ENCODE assay signal across 8 cellular contexts in the genomic region with DNA sequence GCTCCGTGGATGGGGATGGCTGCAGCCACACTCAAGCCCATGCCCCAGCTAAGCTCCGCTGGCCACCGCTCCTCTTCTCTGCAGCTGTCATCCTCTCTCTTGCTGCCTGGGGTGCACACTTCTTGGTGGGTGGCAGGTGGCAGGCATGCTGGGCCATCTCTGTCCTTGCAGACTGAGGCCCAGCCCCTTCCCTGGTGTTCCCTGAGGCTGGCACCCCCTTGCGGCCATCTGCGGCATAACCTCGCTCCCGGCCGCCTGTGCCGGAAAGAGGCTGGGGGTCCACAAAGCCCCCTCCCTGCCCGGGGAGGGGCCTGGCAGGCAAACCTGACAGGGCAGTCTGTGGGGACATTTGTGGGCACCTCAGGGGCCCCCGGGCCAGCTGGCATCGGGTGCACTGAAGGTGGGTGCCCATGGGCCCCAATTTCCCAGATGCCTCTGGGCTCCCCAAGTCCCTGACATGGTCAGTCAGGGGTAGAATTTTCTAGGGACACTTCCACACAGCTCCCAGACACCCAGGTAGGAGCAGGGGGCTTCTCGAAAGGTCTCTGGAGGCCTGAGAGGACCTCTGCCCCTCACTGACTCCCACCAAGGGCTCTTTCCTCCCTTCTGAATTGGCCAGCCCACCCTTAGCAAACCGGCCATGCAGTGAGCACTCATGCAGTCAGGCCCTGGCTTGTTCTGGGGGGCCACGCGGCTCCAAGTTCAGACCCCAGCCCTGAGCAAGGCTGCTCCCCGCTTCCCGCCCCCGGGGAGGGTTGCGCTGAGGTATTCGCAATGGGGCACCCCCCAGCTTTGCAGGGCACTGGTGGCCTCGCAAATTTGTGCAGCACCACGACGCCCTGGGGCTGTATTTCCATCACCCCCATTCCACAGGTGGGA. TPM values are rescaled to one million over a fixed set of nuclear protein-coding genes. Genes with fewer than 3 reads are reported as not detected.
DNase-seq lines count a peak whose midpoint lies in the region; ATAC-seq and TF ChIP-seq lines count a peak whose summit lies in the region.

No MANE protein-coding gene starts in this region.

- peaks cover 14% of the 10 kb centered on the region for H3K27me3 Mint-ChIP-seq in activated T-helper 2 cell treated with anti-CD3 and anti-CD28 coated beads, Interferon-gamma antibody, Interleukin-2, Interleukin-4, amounts not matched to agents 10 μg/mL and 5 μg/mL and 100 μg/mL, durations not matched to agents 14 hours and 24 hours and 36 hours (ENCODE audit: low read depth)

- no peaks in the 10 kb centered on the region for H3K36me3 Mint-ChIP-seq in activated T-helper 2 cell treated with anti-CD3 and anti-CD28 coated beads, Interferon-gamma antibody, Interleukin-2, Interleukin-4, amounts not matched to agents 10 μg/mL and 5 μg/mL and 100 μg/mL, durations not matched to agents 14 hours and 24 hours and 36 hours (ENCODE audit: low read depth)

- no peaks in the 10 kb centered on the region for H3K36me3 ChIP-seq in NT2/D1 (ENCODE audit: insufficient read depth, insufficient read length, low read length)
- no peaks in the 10 kb centered on the region for H3K36me3 ChIP-seq in left ventricle myocardium inferior

- peak overlapping the region; percentile 47 for H3K9ac ChIP-seq in NT2/D1 (ENCODE audit: insufficient read length, low read depth)

- H3K4me1 ChIP-seq in NT2/D1 (ENCODE audit: insufficient read depth, insufficient read length), result peaks cover 12% of the 10 kb centered on the region
- H3K4me1 ChIP-seq in left ventricle myocardium inferior, result peaks cover 9% of the 10 kb centered on the region

- H3K27me3 ChIP-seq in NT2/D1 (ENCODE audit: insufficient read depth, insufficient read length) (peaks cover 15% of the 10 kb centered on the region), left ventricle myocardium inferior (ENCODE audit: low read depth) (peaks cover 55% of the 10 kb centered on the region)

- no peak for ATAC-seq in omental fat pad (ENCODE audit: low FRiP score)
- ATAC-seq in HG02610 (IDR thresholded peaks at IDR 0.05; ENCODE audit: unreplicated experiment), result no peak

- TF ChIP-seq CTCF in left ventricle myocardium inferior (IDR thresholded peaks at IDR 0.05; ENCODE audit: borderline replicate concordance) (peak; percentile 79), omental fat pad (IDR thresholded peaks at IDR 0.05) (no peak)

- DNase-seq in NOMO-1 (lab: John Stamatoyannopoulos, UW; ENCODE audit: unreplicated experiment in 2 of 2) (peak; percentile 19 to 25), NOMO-1 treated with dmso at 0.1 percent for 144 hours (lab: John Stamatoyannopoulos, UW; ENCODE audit: unreplicated experiment) (no peak), NT2/D1 (ENCODE audit: low read depth, low spot score) (peak; percentile 39), left ventricle myocardium inferior (no peak), omental fat pad (ENCODE audit: low spot score) (no peak)
- peak; percentile 27 for DNase-seq in activated T-helper 2 cell treated with anti-CD3 and anti-CD28 coated beads, Interferon-gamma antibody, Interleukin-2, Interleukin-4, amounts not matched to agents 10 μg/mL and 5 μg/mL and 100 μg/mL, durations not matched to agents 14 hours and 24 hours and 36 hours (ENCODE audit: low spot score)
- peak; percentile 19 to 58 for DNase-seq in stimulated activated CD4-positive, alpha-beta T cell treated with anti-CD3 and anti-CD28 coated beads, Interleukin-4, amount 100 ng/mL, for 4 hours

- H3K27ac ChIP-seq in left ventricle myocardium inferior (replicated peaks), result no peak overlapping the region

- H3K9me3 ChIP-seq in NT2/D1 (ENCODE audit: insufficient read depth, low read length), result no peaks in the 10 kb centered on the region
- H3K9me3 ChIP-seq in left ventricle myocardium inferior (replicated peaks), result no peaks in the 10 kb centered on the region

- no peak overlapping the region for H3K27ac Mint-ChIP-seq in activated T-helper 2 cell treated with anti-CD3 and anti-CD28 coated beads, Interferon-gamma antibody, Interleukin-2, Interleukin-4, amounts not matched to agents 10 μg/mL and 5 μg/mL and 100 μg/mL, durations not matched to agents 14 hours and 24 hours and 36 hours

- H3K9me3 Mint-ChIP-seq in activated T-helper 2 cell treated with anti-CD3 and anti-CD28 coated beads, Interferon-gamma antibody, Interleukin-2, Interleukin-4, amounts not matched to agents 10 μg/mL and 5 μg/mL and 100 μg/mL, durations not matched to agents 14 hours and 24 hours and 36 hours, result no peaks in the 10 kb centered on the region

- intact Hi-C loops in activated T-helper 2 cell treated with anti-CD3 and anti-CD28 coated beads, Interferon-gamma antibody, Interleukin-2, Interleukin-4, amounts not matched to agents 10 μg/mL and 5 μg/mL and 100 μg/mL, durations not matched to agents 14 hours and 24 hours and 36 hours (cut with micrococcal nuclease), result loop anchor here (5.0 kb wide), 1 partner anchor 207 kb away; the partner anchor contains the start of gene TSSC4
- intact Hi-C loops in left ventricle myocardium inferior (cut with micrococcal nuclease), result loop anchor here (10.0 kb wide), 2 partner anchors 100 to 220 kb away; no protein-coding TSS in a partner anchor

- H3K4me1 Mint-ChIP-seq in activated T-helper 2 cell treated with anti-CD3 and anti-CD28 coated beads, Interferon-gamma antibody, Interleukin-2, Interleukin-4, amounts not matched to agents 10 μg/mL and 5 μg/mL and 100 μg/mL, durations not matched to agents 14 hours and 24 hours and 36 hours (ENCODE audit: low read depth), result peaks cover 3% of the 10 kb centered on the region

- H3K4me3 ChIP-seq in NT2/D1 (ENCODE audit: insufficient read length, low read depth) (no peak overlapping the region), left ventricle myocardium inferior (no peak overlapping the region)

- no peak overlapping the region for H3K4me3 Mint-ChIP-seq in activated T-helper 2 cell treated with anti-CD3 and anti-CD28 coated beads, Interferon-gamma antibody, Interleukin-2, Interleukin-4, amounts not matched to agents 10 μg/mL and 5 μg/mL and 100 μg/mL, durations not matched to agents 14 hours and 24 hours and 36 hours (ENCODE audit: low read depth)

RNA-seq across cellular contexts. Expression of gene TH, which starts 23.5 kb away (rescaled TPM):
- not detected in 2 replicates for total RNA-seq in activated T-helper 2 cell treated with anti-CD3 and anti-CD28 coated beads, Interferon-gamma antibody, Interleukin-2, Interleukin-4, amounts not matched to agents 10 μg/mL and 5 μg/mL and 100 μg/mL, durations not matched to agents 14 hours and 24 hours and 36 hours
- total RNA-seq in left ventricle myocardium inferior (not detected), omental fat pad (not detected)

RNA-seq across cellular contexts. Expression of gene INS, which starts 34.1 kb away (rescaled TPM):
- total RNA-seq in activated T-helper 2 cell treated with anti-CD3 and anti-CD28 coated beads, Interferon-gamma antibody, Interleukin-2, Interleukin-4, amounts not matched to agents 10 μg/mL and 5 μg/mL and 100 μg/mL, durations not matched to agents 14 hours and 24 hours and 36 hours, result not detected in 2 replicates
- not detected for total RNA-seq in left ventricle myocardium inferior
- total RNA-seq in omental fat pad, result not detected

RNA-seq across cellular contexts. Expression of gene IGF2, which starts 55.9 kb away (rescaled TPM):
- total RNA-seq in activated T-helper 2 cell treated with anti-CD3 and anti-CD28 coated beads, Interferon-gamma antibody, Interleukin-2, Interleukin-4, amounts not matched to agents 10 μg/mL and 5 μg/mL and 100 μg/mL, durations not matched to agents 14 hours and 24 hours and 36 hours, result 0.05 and 0.16 TPM in 2 replicates
- 75.0 TPM for total RNA-seq in left ventricle myocardium inferior
- total RNA-seq in omental fat pad, result 10 to 100 TPM; 44.6 to 69.4 (median 52.3) TPM

Comparison
In these comparisons a context has a peak if more than half of its experiments do, and no peak if none do; other contexts are left out.
1. DNase-seq: peak in NOMO-1 (2 of 2), NT2/D1 (single experiment), activated T-helper 2 cell treated with anti-CD3 and anti-CD28 coated beads, Interferon-gamma antibody, Interleukin-2, Interleukin-4, amounts not matched to agents 10 μg/mL and 5 μg/mL and 100 μg/mL, durations not matched to agents 14 hours and 24 hours and 36 hours (single experiment) and stimulated activated CD4-positive, alpha-beta T cell treated with anti-CD3 and anti-CD28 coated beads, Interleukin-4, amount 100 ng/mL, for 4 hours (2 of 2); none in NOMO-1 treated with dmso at 0.1 percent for 144 hours (single experiment), left ventricle myocardium inferior (single experiment) and omental fat pad (single experiment).
2. RNA of gene IGF2, which starts 55.9 kb away (total RNA-seq): 75.0 TPM in left ventricle myocardium inferior (single experiment) and 44.6 to 69.4 TPM in omental fat pad; 0.05 to 0.16 TPM in activated T-helper 2 cell treated with anti-CD3 and anti-CD28 coated beads, Interferon-gamma antibody, Interleukin-2, Interleukin-4, amounts not matched to agents 10 μg/mL and 5 μg/mL and 100 μg/mL, durations not matched to agents 14 hours and 24 hours and 36 hours; every median in the first group is over 10 times any median in the second.